Comparison of ENCODE assay signal across 8 cellular contexts in the genomic region with DNA sequence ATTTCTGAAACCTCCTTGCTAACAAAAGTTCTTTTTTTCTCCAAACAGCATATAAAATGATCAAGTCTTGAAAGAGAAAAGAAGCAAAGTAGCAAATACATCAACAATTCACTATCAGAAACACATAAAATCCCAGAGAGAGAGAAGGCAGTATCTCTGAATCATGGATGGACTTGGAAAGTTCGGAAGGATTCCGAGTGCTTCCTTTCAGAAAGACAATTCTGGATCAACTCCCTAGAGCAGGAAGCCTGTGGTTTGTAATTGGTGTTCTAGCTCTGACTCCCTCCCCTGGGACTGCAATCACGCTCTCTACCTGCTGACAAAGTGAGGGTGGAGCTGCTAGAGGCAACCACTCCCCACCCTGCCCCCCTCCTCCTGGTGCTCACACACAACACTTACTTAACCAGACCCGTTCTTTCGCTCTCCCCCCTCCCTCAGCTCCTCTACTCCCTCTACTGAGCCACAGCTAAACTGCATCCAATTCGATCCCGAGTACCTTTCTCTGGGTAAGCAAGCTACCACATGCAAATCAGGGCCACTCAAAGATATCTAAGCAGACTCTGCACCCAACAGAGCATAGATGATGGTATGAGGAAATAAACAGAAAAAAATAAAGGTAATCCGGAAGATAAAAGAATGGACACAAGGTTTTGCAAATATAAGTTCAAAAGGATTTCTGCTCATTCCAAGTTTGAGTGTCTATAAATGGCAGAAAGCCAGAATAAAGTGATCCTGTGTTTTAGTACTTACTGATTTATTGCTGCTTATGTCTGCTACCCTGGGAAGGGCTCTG. TPM values are rescaled to one million over a fixed set of nuclear protein-coding genes. Genes with fewer than 3 reads are reported as not detected.
DNase-seq lines count a peak whose midpoint lies in the region; ATAC-seq lines count a peak whose summit lies in the region.

Gene RNF43, minus strand, starts transcription at position 235 of the 793 bp plus-strand sequence. CDS start 1,957 bp downstream, outside the sequence.

- DNase-seq in AG20443 (ENCODE audit: low spot score) (peak; percentile 91), NCI-H2196 treated with DMSO at 0.1 percent for 48 hours (lab: John Stamatoyannopoulos, UW; ENCODE audit: unreplicated experiment) (peak; percentile 94), cerebellum (ENCODE audit: low spot score) (peak; percentile 94), islet precursor cell (peak; percentile 100)
- DNase-seq in activated CD4-positive, CD25-positive, alpha-beta regulatory T cell (lab: John Stamatoyannopoulos, UW) = peak; percentile 47 to 76 (median 64)
- DNase-seq in stimulated activated CD4-positive, alpha-beta T cell treated with anti-CD3 and anti-CD28 coated beads, Interleukin-15, amount 100 ng/mL, for 1 hour (ENCODE audit: low read depth in 1 of 2, low spot score in 1 of 2) = peak; percentile 61 to 72

- ATAC-seq in GM19023 (IDR thresholded peaks at IDR 0.05; ENCODE audit: unreplicated experiment) (peak; percentile 98), HG03175 (IDR thresholded peaks at IDR 0.05; ENCODE audit: unreplicated experiment) (peak; percentile 96)

RNA-seq across cellular contexts. Expression of gene RNF43, which starts in this region (rescaled TPM):
- total RNA-seq in cerebellum = 6.7 TPM

Comparison
In these comparisons a context has a peak if more than half of its experiments do, and no peak if none do; other contexts are left out.
1. Peak in every context shown above with its lines: DNase-seq and ATAC-seq.